Comparison of ENCODE assay signal across 1 cellular context in genomic region chr3:64838150-64838735, GRCh38.
TF ChIP-seq lines count a peak whose summit lies in the region.

No MANE protein-coding gene starts in this region.

TF ChIP-seq in H1, 55 proteins besides CTCF, POLR2A, EP300 and RAD21 (continued from another document):
- no peak for TF ChIP-seq CHD7 (IDR thresholded peaks at IDR 0.05; ENCODE audit: insufficient replicate concordance, low read length)
